Comparison of ENCODE assay signal across 20 cellular contexts in the genomic region with DNA sequence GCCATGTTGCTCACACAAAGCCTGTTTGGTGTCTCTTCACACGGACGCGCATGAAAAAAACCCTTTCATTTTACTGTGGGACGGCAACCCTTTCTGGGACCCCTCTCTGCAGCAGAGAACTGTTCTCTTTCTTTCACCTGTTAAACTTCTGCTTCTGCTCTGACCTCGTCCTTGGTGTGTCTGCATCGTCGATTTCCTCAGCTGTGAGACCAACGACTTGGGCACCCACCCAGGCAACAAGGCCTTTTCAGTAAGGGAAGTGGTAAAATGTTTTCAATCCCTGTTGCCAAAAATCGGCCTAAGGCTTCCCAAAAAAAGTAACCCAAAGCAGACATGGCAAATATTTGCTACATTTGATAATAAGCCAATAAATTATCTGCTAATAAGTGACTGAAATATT.
A peak's percentile ranks its signal among the peaks of the same experiment; 100 is the strongest.
DNase-seq lines count a peak whose midpoint lies in the region; ATAC-seq and TF ChIP-seq lines count a peak whose summit lies in the region.
"Had no signal": no experiment of that assay in that cellular context is flagged by ENCODE, and none has a peak within 500 bp of the region (broad histone marks: within the 10 kb centered on the region; RNA-seq: fewer than 3 reads in every experiment).

No MANE protein-coding gene starts in this region.

- TF ChIP-seq POLR2A in GM18505 (IDR thresholded peaks at IDR 0.05; ENCODE audit: borderline replicate concordance, extremely low read depth, insufficient read depth, insufficient read length): no peak

- H3K4me3 ChIP-seq in AG10803 (ENCODE audit: low read length): no peak overlapping the region
- no peak overlapping the region for H3K4me3 ChIP-seq in HUES48 (ENCODE audit: low read depth, low read length)
- H3K4me3 ChIP-seq in mesendoderm (ENCODE audit: low read length): no peak overlapping the region
- H3K4me3 ChIP-seq: body of pancreas, heart right ventricle, lung had no signal

- peak; percentile 33 for DNase-seq in AG10803 (ENCODE audit: low read depth)
- DNase-seq in astrocyte of the hippocampus (ENCODE audit: low read depth, low spot score): peak; percentile 16
- DNase-seq in mesendoderm: no peak
- no peak for DNase-seq in NOMO-1 treated with DMSO at 0.1 percent for 48 hours (lab: John Stamatoyannopoulos, UW; ENCODE audit: unreplicated experiment)
- no peak for DNase-seq in NK-92 (lab: John Stamatoyannopoulos, UW; ENCODE audit: unreplicated experiment)
- DNase-seq: ACHN; activated CD4-positive, alpha-beta T cell treated with anti-CD3 and anti-CD28 coated beads for 36 hours; activated naive CD8-positive, alpha-beta T cell treated with anti-CD3 and anti-CD28 coated beads, Interleukin-2, amount 10 ng/mL, durations not matched to agents 7 days and 5 days; body of pancreas; DMS153; GF-D8; GOT3; heart right ventricle; NCI-H1436; NCI-H510A treated with DMSO at 0.1 percent for 48 hours; occipital lobe had no signal

- H2AK5ac ChIP-seq in mesendoderm (ENCODE audit: low read length): no peak overlapping the region

- no peak overlapping the region for H4K5ac ChIP-seq in mesendoderm (ENCODE audit: low read length)

- H3K79me2 ChIP-seq in mesendoderm (ENCODE audit: control insufficient read depth, insufficient read depth, low read length): no peaks in the 10 kb centered on the region

- no peaks in the 10 kb centered on the region for H3K27me3 ChIP-seq in HUES48 (ENCODE audit: control insufficient read depth, insufficient read depth, low read length)
- no peaks in the 10 kb centered on the region for H3K27me3 ChIP-seq in mesendoderm (ENCODE audit: insufficient read depth, low read length, poor library complexity)
- H3K27me3 ChIP-seq: body of pancreas, heart right ventricle had no signal

- no peak for ATAC-seq in GM19395 (IDR thresholded peaks at IDR 0.05; ENCODE audit: unreplicated experiment)
- no peak for ATAC-seq in GM18505 (IDR thresholded peaks at IDR 0.05; ENCODE audit: unreplicated experiment)
- ATAC-seq: activated CD4-positive, alpha-beta T cell treated with anti-CD3 and anti-CD28 coated beads for 36 hours; body of pancreas; heart right ventricle had no signal

- H3K56ac ChIP-seq in mesendoderm (ENCODE audit: low read length): peak overlapping the region; percentile 25

- peak overlapping the region; percentile 70 for H2BK5ac ChIP-seq in mesendoderm (ENCODE audit: low read length)

- no peak overlapping the region for H2BK120ac ChIP-seq in mesendoderm (ENCODE audit: low read depth, low read length)

- H3K36me3 ChIP-seq in HUES48 (ENCODE audit: control insufficient read depth, insufficient read depth, low read length) (no peaks in the 10 kb centered on the region), mesendoderm (ENCODE audit: control insufficient read depth, insufficient read depth, low read length) (no peaks in the 10 kb centered on the region)
- H3K36me3 ChIP-seq: heart right ventricle had no signal

- H2BK15ac ChIP-seq in mesendoderm (replicated peaks; ENCODE audit: low read depth): no peak overlapping the region

- no CpG with 5 or more reads among the region's 9 CpGs for whole genome bisulfite sequencing in mesendoderm (ENCODE audit: extremely low coverage, insufficient coverage, low lambda C conversion rate)

- no peak overlapping the region for H4K8ac ChIP-seq in mesendoderm (ENCODE audit: low read depth, low read length)

- no peak for TF ChIP-seq CTCF in AG10803 (conservative IDR thresholded peaks at IDR 0.05; ENCODE audit: low read length)

- no peaks in the 10 kb centered on the region for H3K79me1 ChIP-seq in mesendoderm (ENCODE audit: low read length)

- no peaks in the 10 kb centered on the region for H3K9me3 ChIP-seq in HUES48 (ENCODE audit: control insufficient read depth, insufficient read depth, low read length)
- H3K9me3 ChIP-seq: body of pancreas, heart right ventricle had no signal

- peak overlapping the region; percentile 8 for H3K18ac ChIP-seq in mesendoderm (ENCODE audit: low read length)

- no peak overlapping the region for H3K23ac ChIP-seq in mesendoderm (ENCODE audit: low read length)

- H3K4me2 ChIP-seq in mesendoderm (ENCODE audit: low read length): no peak overlapping the region

- H3K4me1 ChIP-seq in HUES48 (ENCODE audit: control insufficient read depth, insufficient read depth, low read length) (peaks cover 45% of the 10 kb centered on the region), mesendoderm (ENCODE audit: control insufficient read depth, low read depth, low read length) (no peaks in the 10 kb centered on the region)
- H3K4me1 ChIP-seq: body of pancreas had no signal

- peak overlapping the region; percentile 81 for H3K27ac ChIP-seq in HUES48 (ENCODE audit: low read depth, low read length)
- H3K27ac ChIP-seq in mesendoderm (ENCODE audit: low read depth, low read length): peak overlapping the region; percentile 62
- H3K27ac ChIP-seq: body of pancreas, heart right ventricle had no signal

- no peak overlapping the region for H3K4ac ChIP-seq in mesendoderm (ENCODE audit: low read depth, low read length)

- H3K9ac ChIP-seq in HUES48 (ENCODE audit: low read depth, low read length): no peak overlapping the region
- H3K9ac ChIP-seq in mesendoderm (ENCODE audit: low read length): no peak overlapping the region

Comparison
In these comparisons a context has a peak if more than half of its experiments do, and no peak if none do; other contexts are left out.
1. DNase-seq: peak in AG10803 (single experiment) and astrocyte of the hippocampus (single experiment); none in mesendoderm (single experiment), NOMO-1 treated with DMSO at 0.1 percent for 48 hours (single experiment) and NK-92 (single experiment).